Comparison of ENCODE assay signal across 21 cellular contexts in the genomic region with DNA sequence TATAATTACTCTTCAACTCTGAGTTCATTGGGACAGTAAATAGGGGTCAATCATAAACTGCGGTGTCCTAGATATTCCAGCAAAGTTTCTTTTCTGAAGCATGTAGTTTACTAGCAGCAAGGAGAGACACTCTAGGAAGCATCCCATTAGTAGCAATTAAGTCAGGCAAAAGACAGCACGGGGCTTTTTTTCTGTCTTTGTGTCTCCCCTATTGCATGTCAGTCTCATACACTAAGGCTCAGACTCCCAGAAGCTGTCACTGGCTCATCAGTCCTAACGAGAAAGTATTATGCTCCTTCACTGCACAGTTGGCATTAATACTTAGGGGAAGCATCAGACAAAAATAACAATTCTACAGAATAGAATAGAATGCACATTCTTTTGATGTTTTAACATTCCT.
DNase-seq lines count a peak whose midpoint lies in the region; TF ChIP-seq lines count a peak whose summit lies in the region.
"Had no signal": no experiment of that assay in that cellular context is flagged by ENCODE, and none has a peak within 500 bp of the region (broad histone marks: within the 10 kb centered on the region; RNA-seq: fewer than 3 reads in every experiment).

No MANE protein-coding gene starts in this region.

- H3K36me3 Mint-ChIP-seq in mesothelial cell of epicardium = peaks cover 6% of the 10 kb centered on the region
- peaks cover 4% of the 10 kb centered on the region for H3K36me3 Mint-ChIP-seq in osteocyte (ENCODE audit: unreplicated experiment)
- H3K36me3 Mint-ChIP-seq in progenitor cell of endocrine pancreas (ENCODE audit: insufficient read depth) = peaks cover 1% of the 10 kb centered on the region
- H3K36me3 Mint-ChIP-seq: CD4-positive, CD25-positive, alpha-beta regulatory T cell had no signal

- no peak overlapping the region for H3K9ac ChIP-seq in adipocyte (ENCODE audit: low read length)
- H3K9ac ChIP-seq: GM23248 had no signal

- H3K9me3 Mint-ChIP-seq in mesothelial cell of epicardium (no peaks in the 10 kb centered on the region), osteocyte (ENCODE audit: unreplicated experiment) (no peaks in the 10 kb centered on the region), progenitor cell of endocrine pancreas (ENCODE audit: low read depth) (no peaks in the 10 kb centered on the region)
- H3K9me3 Mint-ChIP-seq: H9, HFFc6 had no signal

- H3K36me3 ChIP-seq in adipocyte (ENCODE audit: control insufficient read depth, insufficient read depth, low read length, severe bottlenecking) = no peaks in the 10 kb centered on the region
- H3K36me3 ChIP-seq: SJSA1 had no signal

- DNase-seq in EH (ENCODE audit: low read depth) (peak; percentile 8), adipocyte (ENCODE audit: low read depth) (peak; percentile 26), mesothelial cell of epicardium (ENCODE audit: low spot score in 2 of 2, unreplicated experiment in 2 of 2) (no peak), osteocyte (ENCODE audit: extremely low spot score, unreplicated experiment) (no peak), progenitor cell of endocrine pancreas (ENCODE audit: low spot score, unreplicated experiment) (no peak), COLO668 (lab: John Stamatoyannopoulos, UW; ENCODE audit: unreplicated experiment) (no peak), NCI-H1436 (lab: John Stamatoyannopoulos, UW) (no peak)
- DNase-seq: CD4-positive, CD25-positive, alpha-beta regulatory T cell; COR-L47; DMS 273 treated with DMSO at 0.1 percent for 48 hours; DMS79 treated with DMSO at 0.1 percent for 48 hours; GM23248; H9; HFFc6; KG1; NCI-H1092; NCI-H1436 treated with DMSO at 0.1 percent for 48 hours; NCI-H2029 treated with DMSO at 0.1 percent for 48 hours; NCI-H446 treated with DMSO at 0.1 percent for 48 hours; NCI-H526 treated with DMSO at 0.1 percent for 48 hours had no signal

- TF ChIP-seq CTCF in mesothelial cell of epicardium (IDR thresholded peaks at IDR 0.05; ENCODE audit: unreplicated experiment) (no peak), osteocyte (IDR thresholded peaks at IDR 0.05) (no peak), progenitor cell of endocrine pancreas (IDR thresholded peaks at IDR 0.05; ENCODE audit: unreplicated experiment) (no peak)

- no peaks in the 10 kb centered on the region for H3K27me3 ChIP-seq in adipocyte (replicated peaks; ENCODE audit: control insufficient read depth, insufficient read depth, low read length)
- H3K27me3 ChIP-seq: SJSA1 had no signal

- H3K27ac Mint-ChIP-seq in mesothelial cell of epicardium = peak overlapping the region; percentile 22
- H3K27ac Mint-ChIP-seq in osteocyte (ENCODE audit: unreplicated experiment) = peak overlapping the region; percentile 36
- no peak overlapping the region for H3K27ac Mint-ChIP-seq in progenitor cell of endocrine pancreas
- H3K27ac Mint-ChIP-seq: CD4-positive, CD25-positive, alpha-beta regulatory T cell; HFFc6 had no signal

- H3K4me3 ChIP-seq in adipocyte (ENCODE audit: low read length) = no peak overlapping the region
- H3K4me3 ChIP-seq: GM23248, SJSA1 had no signal

- no peaks in the 10 kb centered on the region for H3K27me3 Mint-ChIP-seq in mesothelial cell of epicardium (ENCODE audit: low read depth)
- H3K27me3 Mint-ChIP-seq in osteocyte (ENCODE audit: unreplicated experiment) = no peaks in the 10 kb centered on the region
- H3K27me3 Mint-ChIP-seq in progenitor cell of endocrine pancreas = no peaks in the 10 kb centered on the region
- H3K27me3 Mint-ChIP-seq: CD4-positive, CD25-positive, alpha-beta regulatory T cell had no signal

- H3K4me3 Mint-ChIP-seq in mesothelial cell of epicardium = no peak overlapping the region
- no peak overlapping the region for H3K4me3 Mint-ChIP-seq in osteocyte (ENCODE audit: unreplicated experiment)
- no peak overlapping the region for H3K4me3 Mint-ChIP-seq in progenitor cell of endocrine pancreas (ENCODE audit: low read depth)
- H3K4me3 Mint-ChIP-seq: CD4-positive, CD25-positive, alpha-beta regulatory T cell; H9; HFFc6 had no signal

- no peaks in the 10 kb centered on the region for H3K9me3 ChIP-seq in adipocyte (ENCODE audit: control insufficient read depth, low read length)
- H3K9me3 ChIP-seq: SJSA1 had no signal

- H3K4me1 Mint-ChIP-seq in mesothelial cell of epicardium = peaks cover 42% of the 10 kb centered on the region
- H3K4me1 Mint-ChIP-seq in osteocyte (ENCODE audit: unreplicated experiment) = peaks cover 24% of the 10 kb centered on the region
- H3K4me1 Mint-ChIP-seq in progenitor cell of endocrine pancreas (ENCODE audit: low read depth) = no peaks in the 10 kb centered on the region
- H3K4me1 Mint-ChIP-seq: CD4-positive, CD25-positive, alpha-beta regulatory T cell had no signal

- H3K4me1 ChIP-seq in adipocyte (ENCODE audit: control insufficient read depth, insufficient read depth, low read length) = no peaks in the 10 kb centered on the region

Comparison
In these comparisons a context has a peak if more than half of its experiments do, and no peak if none do; other contexts are left out.
1. DNase-seq: peak in EH (single experiment) and adipocyte (single experiment); none in mesothelial cell of epicardium (0 of 2), osteocyte (single experiment), progenitor cell of endocrine pancreas (single experiment), COLO668 (single experiment) and NCI-H1436 (single experiment).